ENCODE assay signal across 16 cellular contexts in genomic region chr1:10652626-10653025, GRCh38.
"Had no signal": no experiment of that assay in that cellular context is flagged by ENCODE, and none has a peak within 500 bp of the region (broad histone marks: within the 10 kb centered on the region; RNA-seq: fewer than 3 reads in every experiment).

No MANE protein-coding gene starts in this region.

- H3K27ac ChIP-seq: epithelial cell of prostate had no signal

- H3K27me3 ChIP-seq: gastroesophageal sphincter had no signal

- ATAC-seq: activated T-helper 17 cell treated with anti-CD3 and anti-CD28 coated beads, Interleukin-2, amount 50 U/mL, for 72 hours; gastroesophageal sphincter; naive thymus-derived CD8-positive, alpha-beta T cell; stimulated activated naive CD8-positive, alpha-beta T cell treated with anti-CD3 and anti-CD28 coated beads, Interleukin-15, amount 100 ng/mL, for 72 hours; T-helper 17 cell had no signal

- FAIRE-seq: kidney had no signal

- H3K4me3 ChIP-seq: gastroesophageal sphincter had no signal

- DNase-seq: activated B cell treated with CpG ODN at 0.5 μM for 24 hours; activated CD4-positive, alpha-beta T cell treated with anti-CD3 and anti-CD28 coated beads, Interleukin-2, amount 10 ng/mL, durations not matched to agents 24 days and 14 days; activated CD8-positive, alpha-beta memory T cell treated with anti-CD3 and anti-CD28 coated beads for 24 hours; activated naive CD4-positive, alpha-beta T cell treated with anti-CD3 and anti-CD28 coated beads for 36 hours; cortex of kidney; effector CD8-positive, alpha-beta T cell; kidney; mammary epithelial cell; naive thymus-derived CD8-positive, alpha-beta T cell; nucleus accumbens; stimulated activated CD4-positive, alpha-beta T cell treated with anti-CD3 and anti-CD28 coated beads, Interleukin-4, amount 100 ng/mL, for 4 hours; stimulated activated naive CD8-positive, alpha-beta T cell treated with anti-CD3 and anti-CD28 coated beads, Interleukin-15, amount 100 ng/mL, for 72 hours; T-helper 17 cell had no signal

- H3K9me3 ChIP-seq: gastroesophageal sphincter had no signal
